ENCODE assay signal across 12 cellular contexts in the genomic region with DNA sequence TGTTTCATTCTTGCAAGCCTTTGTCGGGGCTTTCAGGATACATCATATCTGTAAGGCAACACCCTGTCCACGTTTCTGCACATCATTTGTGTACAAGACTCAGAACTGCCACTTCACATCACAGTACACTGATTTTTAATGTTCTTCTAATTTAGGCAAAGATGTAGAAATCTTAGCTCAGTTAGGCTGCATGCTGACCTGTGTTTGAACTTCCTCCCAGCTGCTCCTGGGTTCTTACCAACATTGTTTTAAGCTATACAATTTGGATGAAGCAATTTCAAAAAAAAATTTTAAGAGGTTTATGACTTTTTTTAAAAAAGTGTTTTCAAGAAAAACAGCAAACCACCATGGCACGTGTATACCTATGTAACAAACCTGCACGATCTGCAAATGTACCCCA.
"Had no signal": no experiment of that assay in that cellular context is flagged by ENCODE, and none has a peak within 500 bp of the region (broad histone marks: within the 10 kb centered on the region; RNA-seq: fewer than 3 reads in every experiment).

No MANE protein-coding gene starts in this region.

- H3K36me3 Mint-ChIP-seq: naive thymus-derived CD4-positive, alpha-beta T cell; stimulated activated memory B cell treated with anti-CD40 and anti-IgM and Interleukin-4, amounts not matched to agents 10 μg/mL and 1 μg/mL and 100 μg/mL, for 72 hours had no signal

- H3K4me1 Mint-ChIP-seq: naive thymus-derived CD4-positive, alpha-beta T cell; stimulated activated memory B cell treated with anti-CD40 and anti-IgM and Interleukin-4, amounts not matched to agents 10 μg/mL and 1 μg/mL and 100 μg/mL, for 72 hours had no signal

- H3K27ac Mint-ChIP-seq: naive thymus-derived CD4-positive, alpha-beta T cell; stimulated activated memory B cell treated with anti-CD40 and anti-IgM and Interleukin-4, amounts not matched to agents 10 μg/mL and 1 μg/mL and 100 μg/mL, for 72 hours had no signal

- ATAC-seq: left lung; mucosa of descending colon; naive thymus-derived CD4-positive, alpha-beta T cell; stimulated activated memory B cell treated with anti-CD40 and anti-IgM and Interleukin-4, amounts not matched to agents 10 μg/mL and 1 μg/mL and 100 μg/mL, for 72 hours had no signal

- H3K4me3 ChIP-seq: hepatocyte, left lung, mucosa of descending colon, thyroid gland, uterus had no signal

- H3K4me3 Mint-ChIP-seq: naive thymus-derived CD4-positive, alpha-beta T cell; stimulated activated memory B cell treated with anti-CD40 and anti-IgM and Interleukin-4, amounts not matched to agents 10 μg/mL and 1 μg/mL and 100 μg/mL, for 72 hours had no signal

- DNase-seq: activated CD4-positive, CD25-positive, alpha-beta regulatory T cell treated with anti-CD3 and anti-CD28 coated beads, Interleukin-2, amount 50 U/mL, for 72 hours; activated naive CD4-positive, alpha-beta T cell; aorta; left lung; mucosa of descending colon; naive thymus-derived CD4-positive, alpha-beta T cell; stimulated activated CD4-positive, alpha-beta T cell treated with anti-CD3 and anti-CD28 coated beads, Interleukin-12 subunit alpha, Interleukin-12 subunit beta, amount 100 ng/mL, for 4 hours; T1000; thyroid gland; uterus had no signal

- H3K27me3 Mint-ChIP-seq: naive thymus-derived CD4-positive, alpha-beta T cell; stimulated activated memory B cell treated with anti-CD40 and anti-IgM and Interleukin-4, amounts not matched to agents 10 μg/mL and 1 μg/mL and 100 μg/mL, for 72 hours had no signal
